In the genomic region with DNA sequence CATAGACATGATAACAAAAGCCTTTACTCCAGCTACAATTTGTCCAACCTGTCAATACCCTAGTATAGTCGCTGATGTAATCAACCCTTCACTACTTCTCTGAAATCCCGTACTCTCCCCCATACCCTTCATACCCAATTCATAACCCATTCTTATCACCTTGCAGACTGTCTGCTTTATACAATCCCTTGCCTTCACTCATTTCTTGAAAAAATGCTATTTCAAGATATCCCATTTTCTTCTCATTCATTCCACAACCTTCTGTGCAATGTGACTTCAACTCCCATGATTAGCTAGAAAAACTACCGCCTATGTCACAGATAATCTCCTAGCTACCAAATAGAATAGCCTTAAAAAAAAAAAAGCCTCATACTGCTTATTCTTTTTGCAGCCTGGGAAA, we compare ENCODE assay signal across 18 cellular contexts. TPM values are rescaled to one million over a fixed set of nuclear protein-coding genes. Genes with fewer than 3 reads are reported as not detected.
DNase-seq lines count a peak whose midpoint lies in the region; ATAC-seq and TF ChIP-seq lines count a peak whose summit lies in the region.
"Had no signal": no experiment of that assay in that cellular context is flagged by ENCODE, and none has a peak within 500 bp of the region (broad histone marks: within the 10 kb centered on the region; RNA-seq: fewer than 3 reads in every experiment).

No MANE protein-coding gene starts in this region.

- no peaks in the 10 kb centered on the region for H3K27me3 Mint-ChIP-seq in dendritic cell treated with granulocyte-macrophage colony-stimulating factor and Interleukin-4, amounts not matched to agents 40 ng/mL and 50 ng/mL, for 4 days
- H3K27me3 Mint-ChIP-seq in stimulated activated naive B cell treated with anti-CD40 and anti-IgM and Interleukin-4, amounts not matched to agents 10 μg/mL and 1 μg/mL and 100 μg/mL, for 72 hours: no peaks in the 10 kb centered on the region
- H3K27me3 Mint-ChIP-seq: B cell had no signal

- H3K4me3 ChIP-seq in left ventricle myocardium inferior: no peak overlapping the region
- H3K4me3 ChIP-seq in SK-N-MC: no peak overlapping the region
- H3K4me3 ChIP-seq in hepatocyte: no peak overlapping the region

- TF ChIP-seq CTCF in left ventricle myocardium inferior (IDR thresholded peaks at IDR 0.05; ENCODE audit: borderline replicate concordance) (no peak), hepatocyte (IDR thresholded peaks at IDR 0.05; ENCODE audit: poor library complexity) (no peak)

- peaks cover 44% of the 10 kb centered on the region for H3K4me1 Mint-ChIP-seq in dendritic cell treated with granulocyte-macrophage colony-stimulating factor and Interleukin-4, amounts not matched to agents 40 ng/mL and 50 ng/mL, for 4 days (ENCODE audit: low read depth)
- H3K4me1 Mint-ChIP-seq in stimulated activated naive B cell treated with anti-CD40 and anti-IgM and Interleukin-4, amounts not matched to agents 10 μg/mL and 1 μg/mL and 100 μg/mL, for 72 hours: peaks cover 8 to 19% of the 10 kb centered on the region in 2 donors

- no peak overlapping the region for H3K4me3 Mint-ChIP-seq in dendritic cell treated with granulocyte-macrophage colony-stimulating factor and Interleukin-4, amounts not matched to agents 40 ng/mL and 50 ng/mL, for 4 days
- no peak overlapping the region for H3K4me3 Mint-ChIP-seq in stimulated activated naive B cell treated with anti-CD40 and anti-IgM and Interleukin-4, amounts not matched to agents 10 μg/mL and 1 μg/mL and 100 μg/mL, for 72 hours
- H3K4me3 Mint-ChIP-seq: B cell, CD14-positive monocyte had no signal

- H3K9ac ChIP-seq in SK-N-MC (ENCODE audit: insufficient read length): no peak overlapping the region

- H3K36me3 ChIP-seq in left ventricle myocardium inferior (peaks cover 35% of the 10 kb centered on the region), SK-N-MC (ENCODE audit: insufficient read depth, low read length) (peaks cover 7% of the 10 kb centered on the region; the same call in 1 of the 2 replicates), hepatocyte (replicated peaks; ENCODE audit: insufficient read depth, low read depth) (no peaks in the 10 kb centered on the region)

- H3K27me3 ChIP-seq in left ventricle myocardium inferior (ENCODE audit: low read depth) (no peaks in the 10 kb centered on the region), hepatocyte (no peaks in the 10 kb centered on the region)

- H2AFZ ChIP-seq in hepatocyte: no peak overlapping the region

- DNase-seq in left ventricle myocardium inferior: no peak
- DNase-seq in Right ventricle myocardium superior: no peak
- no peak for DNase-seq in SK-N-MC (ENCODE audit: low read depth, low spot score)
- DNase-seq in stimulated activated naive B cell treated with anti-CD40 and anti-IgM and Interleukin-4, amounts not matched to agents 10 μg/mL and 1 μg/mL and 100 μg/mL, for 72 hours: no peak
- no peak for DNase-seq in hepatocyte (ENCODE audit: low spot score)
- DNase-seq: EL, GF-D8, Kasumi-1, NCI-H1694 treated with DMSO at 0.1 percent for 48 hours, NCI-H2081 treated with DMSO at 0.1 percent for 48 hours, NCI-H2171 treated with DMSO at 0.1 percent for 48 hours, NCI-H524 treated with DMSO at 0.1 percent for 48 hours, NCI-H82 had no signal

- intact Hi-C loops in left ventricle myocardium inferior (cut with micrococcal nuclease): no loop called here
- intact Hi-C loops in Right ventricle myocardium superior (cut with DNase I): no loop called here
- intact Hi-C loops in dendritic cell treated with granulocyte-macrophage colony-stimulating factor and Interleukin-4, amounts not matched to agents 40 ng/mL and 50 ng/mL, for 4 days (cut with micrococcal nuclease): no loop called here

- no peak overlapping the region for H3K4me2 ChIP-seq in hepatocyte

- H3K9me3 Mint-ChIP-seq in dendritic cell treated with granulocyte-macrophage colony-stimulating factor and Interleukin-4, amounts not matched to agents 40 ng/mL and 50 ng/mL, for 4 days: no peaks in the 10 kb centered on the region
- no peaks in the 10 kb centered on the region for H3K9me3 Mint-ChIP-seq in stimulated activated naive B cell treated with anti-CD40 and anti-IgM and Interleukin-4, amounts not matched to agents 10 μg/mL and 1 μg/mL and 100 μg/mL, for 72 hours

- no peaks in the 10 kb centered on the region for H4K20me1 ChIP-seq in hepatocyte (ENCODE audit: insufficient read depth, poor library complexity, severe bottlenecking)

- H3K27ac ChIP-seq in left ventricle myocardium inferior (replicated peaks) (peak overlapping the region; percentile 14), SK-N-MC (peak overlapping the region; percentile 35; the same call in 1 of the 2 replicates), hepatocyte (no peak overlapping the region)

- H3K27ac Mint-ChIP-seq in dendritic cell treated with granulocyte-macrophage colony-stimulating factor and Interleukin-4, amounts not matched to agents 40 ng/mL and 50 ng/mL, for 4 days: peak overlapping the region; percentile 95
- peak overlapping the region; percentile 9 for H3K27ac Mint-ChIP-seq in stimulated activated naive B cell treated with anti-CD40 and anti-IgM and Interleukin-4, amounts not matched to agents 10 μg/mL and 1 μg/mL and 100 μg/mL, for 72 hours

- no peak for ATAC-seq in Right ventricle myocardium superior (ENCODE audit: poor library complexity)
- no peak for ATAC-seq in stimulated activated naive B cell treated with anti-CD40 and anti-IgM and Interleukin-4, amounts not matched to agents 10 μg/mL and 1 μg/mL and 100 μg/mL, for 72 hours (replicated peaks)
- no peak for ATAC-seq in HG03108 (IDR thresholded peaks at IDR 0.05; ENCODE audit: unreplicated experiment)
- ATAC-seq: Right ventricle myocardium inferior had no signal

- peaks cover 3% of the 10 kb centered on the region for H3K79me2 ChIP-seq in hepatocyte

- H3K9me2 ChIP-seq in hepatocyte (replicated peaks; ENCODE audit: insufficient read depth): no peaks in the 10 kb centered on the region

- H3K36me3 Mint-ChIP-seq in dendritic cell treated with granulocyte-macrophage colony-stimulating factor and Interleukin-4, amounts not matched to agents 40 ng/mL and 50 ng/mL, for 4 days (ENCODE audit: low read depth): peaks cover 82% of the 10 kb centered on the region
- peaks cover 29 to 50% of the 10 kb centered on the region in 2 donors for H3K36me3 Mint-ChIP-seq in stimulated activated naive B cell treated with anti-CD40 and anti-IgM and Interleukin-4, amounts not matched to agents 10 μg/mL and 1 μg/mL and 100 μg/mL, for 72 hours

- 88% methylated on average over 3 of the region's 3 CpGs for WGBS in hepatocyte (ENCODE audit: low lambda C conversion rate, missing lambda C conversion rate)

- H3K4me1 ChIP-seq in left ventricle myocardium inferior: peaks cover 41% of the 10 kb centered on the region
- H3K4me1 ChIP-seq in hepatocyte (ENCODE audit: insufficient read depth): no peaks in the 10 kb centered on the region

- H3K9me3 ChIP-seq in left ventricle myocardium inferior (replicated peaks): no peaks in the 10 kb centered on the region
- no peaks in the 10 kb centered on the region for H3K9me3 ChIP-seq in SK-N-MC (ENCODE audit: low read depth, low read length)
- no peaks in the 10 kb centered on the region for H3K9me3 ChIP-seq in hepatocyte (ENCODE audit: low read depth)

RNA-seq across cellular contexts. Expression of a gene that starts 49.5 kb away (rescaled TPM):
- total RNA-seq in left ventricle myocardium inferior (64.5 TPM), Right ventricle myocardium superior (72.5 TPM), hepatocyte (38.6 and 46.0 TPM in 2 replicates)
- polyA plus RNA-seq in hepatocyte: 14.9 and 15.6 TPM in 2 replicates
